ENCODE assay signal across 1 cellular context in the genomic region with DNA sequence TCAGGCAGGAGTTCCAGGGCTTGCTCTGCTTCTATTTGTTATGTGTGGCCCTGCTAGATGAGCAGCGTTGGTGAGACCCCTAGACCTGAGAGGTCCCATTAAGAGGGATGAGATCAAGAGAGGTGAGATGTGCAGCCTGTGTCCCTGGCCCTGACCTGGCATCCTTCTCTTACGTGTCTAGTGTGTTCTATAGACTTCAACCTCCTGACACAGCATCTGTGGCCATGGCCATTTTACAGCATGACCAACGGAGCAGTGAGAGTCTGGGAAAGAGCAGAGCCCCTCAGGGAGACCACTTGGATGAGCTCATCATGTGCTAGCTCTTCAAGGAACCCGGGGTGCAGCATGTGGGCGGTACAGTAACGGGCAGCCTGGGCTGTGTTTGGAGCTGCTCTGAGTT.
TF ChIP-seq lines count a peak whose summit lies in the region.

No MANE protein-coding gene starts in this region.

TF ChIP-seq in WTC11, 78 proteins besides CTCF, POLR2A, EP300 and RAD21 (continued from another document):
- TF ChIP-seq, protein P1, sequence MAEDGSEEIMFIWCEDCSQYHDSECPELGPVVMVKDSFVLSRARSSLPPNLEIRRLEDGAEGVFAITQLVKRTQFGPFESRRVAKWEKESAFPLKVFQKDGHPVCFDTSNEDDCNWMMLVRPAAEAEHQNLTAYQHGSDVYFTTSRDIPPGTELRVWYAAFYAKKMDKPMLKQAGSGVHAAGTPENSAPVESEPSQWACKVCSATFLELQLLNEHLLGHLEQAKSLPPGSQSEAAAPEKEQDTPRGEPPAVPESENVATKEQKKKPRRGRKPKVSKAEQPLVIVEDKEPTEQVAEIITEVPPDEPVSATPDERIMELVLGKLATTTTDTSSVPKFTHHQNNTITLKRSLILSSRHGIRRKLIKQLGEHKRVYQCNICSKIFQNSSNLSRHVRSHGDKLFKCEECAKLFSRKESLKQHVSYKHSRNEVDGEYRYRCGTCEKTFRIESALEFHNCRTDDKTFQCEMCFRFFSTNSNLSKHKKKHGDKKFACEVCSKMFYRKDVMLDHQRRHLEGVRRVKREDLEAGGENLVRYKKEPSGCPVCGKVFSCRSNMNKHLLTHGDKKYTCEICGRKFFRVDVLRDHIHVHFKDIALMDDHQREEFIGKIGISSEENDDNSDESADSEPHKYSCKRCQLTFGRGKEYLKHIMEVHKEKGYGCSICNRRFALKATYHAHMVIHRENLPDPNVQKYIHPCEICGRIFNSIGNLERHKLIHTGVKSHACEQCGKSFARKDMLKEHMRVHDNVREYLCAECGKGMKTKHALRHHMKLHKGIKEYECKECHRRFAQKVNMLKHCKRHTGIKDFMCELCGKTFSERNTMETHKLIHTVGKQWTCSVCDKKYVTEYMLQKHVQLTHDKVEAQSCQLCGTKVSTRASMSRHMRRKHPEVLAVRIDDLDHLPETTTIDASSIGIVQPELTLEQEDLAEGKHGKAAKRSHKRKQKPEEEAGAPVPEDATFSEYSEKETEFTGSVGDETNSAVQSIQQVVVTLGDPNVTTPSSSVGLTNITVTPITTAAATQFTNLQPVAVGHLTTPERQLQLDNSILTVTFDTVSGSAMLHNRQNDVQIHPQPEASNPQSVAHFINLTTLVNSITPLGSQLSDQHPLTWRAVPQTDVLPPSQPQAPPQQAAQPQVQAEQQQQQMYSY (CRISPR knock-in tag; IDR thresholded peaks at IDR 0.05): no peak
- TF ChIP-seq, protein P2, sequence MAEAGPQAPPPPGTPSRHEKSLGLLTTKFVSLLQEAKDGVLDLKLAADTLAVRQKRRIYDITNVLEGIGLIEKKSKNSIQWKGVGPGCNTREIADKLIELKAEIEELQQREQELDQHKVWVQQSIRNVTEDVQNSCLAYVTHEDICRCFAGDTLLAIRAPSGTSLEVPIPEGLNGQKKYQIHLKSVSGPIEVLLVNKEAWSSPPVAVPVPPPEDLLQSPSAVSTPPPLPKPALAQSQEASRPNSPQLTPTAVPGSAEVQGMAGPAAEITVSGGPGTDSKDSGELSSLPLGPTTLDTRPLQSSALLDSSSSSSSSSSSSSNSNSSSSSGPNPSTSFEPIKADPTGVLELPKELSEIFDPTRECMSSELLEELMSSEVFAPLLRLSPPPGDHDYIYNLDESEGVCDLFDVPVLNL (CRISPR knock-in tag; IDR thresholded peaks at IDR 0.05; ENCODE audit: borderline replicate concordance, low read depth): no peak
- TF ChIP-seq JUN (CRISPR knock-in tag; IDR thresholded peaks at IDR 0.05): no peak
- no peak for TF ChIP-seq ATF3 (CRISPR knock-in tag; conservative IDR thresholded peaks at IDR 0.05)
- TF ChIP-seq USF1 (CRISPR knock-in tag; IDR thresholded peaks at IDR 0.05): no peak
- no peak for TF ChIP-seq FOXP1 (CRISPR knock-in tag; IDR thresholded peaks at IDR 0.05; ENCODE audit: borderline replicate concordance)
- no peak for TF ChIP-seq ZNF671 (CRISPR knock-in tag; IDR thresholded peaks at IDR 0.05)
- TF ChIP-seq, protein P3, sequence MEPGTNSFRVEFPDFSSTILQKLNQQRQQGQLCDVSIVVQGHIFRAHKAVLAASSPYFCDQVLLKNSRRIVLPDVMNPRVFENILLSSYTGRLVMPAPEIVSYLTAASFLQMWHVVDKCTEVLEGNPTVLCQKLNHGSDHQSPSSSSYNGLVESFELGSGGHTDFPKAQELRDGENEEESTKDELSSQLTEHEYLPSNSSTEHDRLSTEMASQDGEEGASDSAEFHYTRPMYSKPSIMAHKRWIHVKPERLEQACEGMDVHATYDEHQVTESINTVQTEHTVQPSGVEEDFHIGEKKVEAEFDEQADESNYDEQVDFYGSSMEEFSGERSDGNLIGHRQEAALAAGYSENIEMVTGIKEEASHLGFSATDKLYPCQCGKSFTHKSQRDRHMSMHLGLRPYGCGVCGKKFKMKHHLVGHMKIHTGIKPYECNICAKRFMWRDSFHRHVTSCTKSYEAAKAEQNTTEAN (CRISPR knock-in tag; IDR thresholded peaks at IDR 0.05): no peak
